ENCODE assay signal across 8 cellular contexts in genomic region chr19:44745386-44745831, GRCh38. TPM values are rescaled to one million over a fixed set of nuclear protein-coding genes. Genes with fewer than 3 reads are reported as not detected.
DNase-seq lines count a peak whose midpoint lies in the region; TF ChIP-seq lines count a peak whose summit lies in the region.

No MANE protein-coding gene starts in this region.

- peaks cover 16% of the 10 kb centered on the region for H3K79me2 ChIP-seq in OCI-LY7 (ENCODE audit: insufficient read depth, low read depth, low read length)

- DNase-seq in Caki2 (ENCODE audit: low read depth) (peak; percentile 84), SHP77 (lab: John Stamatoyannopoulos, UW) (peak; percentile 34 to 74), fibroblast of the conjunctiva (ENCODE audit: low read depth) (peak; percentile 73), prostate gland (ENCODE audit: low spot score) (peak; percentile 62), OCI-LY7 (ENCODE audit: low spot score) (no peak), MV-4-11 (lab: John Stamatoyannopoulos, UW) (no peak), NCI-H1048 (lab: John Stamatoyannopoulos, UW) (no peak)
- DNase-seq in activated CD8-positive, alpha-beta memory T cell treated with anti-CD3 and anti-CD28 coated beads, Interleukin-2, amount 50 U/mL, for 4 hours = no peak

- H4K20me1 ChIP-seq in OCI-LY7 (ENCODE audit: insufficient read depth, low read length) = no peaks in the 10 kb centered on the region

- BruUV-seq in OCI-LY7 (replicated peaks; lab: Mats Ljungman, UMichigan) = no TSS peak

- H3K4me3 ChIP-seq in prostate gland (no peak overlapping the region), OCI-LY7 (ENCODE audit: low read depth, low read length, poor library complexity, severe bottlenecking) (no peak overlapping the region)

- H2AFZ ChIP-seq in OCI-LY7 (ENCODE audit: low read length) = no peak overlapping the region

- peaks cover 23% of the 10 kb centered on the region for H3K4me1 ChIP-seq in prostate gland (replicated peaks)
- H3K4me1 ChIP-seq in OCI-LY7 (ENCODE audit: insufficient read depth, low read length, poor library complexity, severe bottlenecking) = peaks cover 45% of the 10 kb centered on the region

- peak overlapping the region; percentile 96 for H3K27ac ChIP-seq in prostate gland
- no peak overlapping the region for H3K27ac ChIP-seq in OCI-LY7 (ENCODE audit: low read depth, low read length, poor library complexity, severe bottlenecking)

- in situ Hi-C loops in Caki2 (cut with HindIII; ENCODE audit: low pct_unique_long_range_greater_than_20kb, low sequenced_read_pairs) = no loop called here

- WGBS in prostate gland = 27% methylated on average over 9 of the region's 9 CpGs

- H3K4me2 ChIP-seq in OCI-LY7 (ENCODE audit: low read length) = no peak overlapping the region

- POLR2A ChIA-PET in OCI-LY7 (lab: Charles Lee) = interaction anchor here (0.6 to 1.0 kb wide), 2 partner anchors 9 to 21 kb away, joined by 3 read pairs; no protein-coding TSS in a partner anchor

- intact Hi-C loops in prostate gland (cut with DNase I) (no loop called here), OCI-LY7 (cut with micrococcal nuclease; ENCODE audit: unreplicated experiment) (no loop called here)

- TF ChIP-seq CTCF in prostate gland (IDR thresholded peaks at IDR 0.05) (no peak), OCI-LY7 (conservative IDR thresholded peaks at IDR 0.05; ENCODE audit: low read length) (no peak)

- H3K27me3 ChIP-seq in prostate gland (replicated peaks; ENCODE audit: insufficient read depth) = no peaks in the 10 kb centered on the region

- H3K36me3 ChIP-seq in prostate gland = no peaks in the 10 kb centered on the region
- peaks cover 8% of the 10 kb centered on the region; the same call in 1 of the 2 replicates for H3K36me3 ChIP-seq in OCI-LY7 (ENCODE audit: insufficient read depth, low read length)

- H3K9me2 ChIP-seq in OCI-LY7 (ENCODE audit: insufficient read depth, low read length) = no peaks in the 10 kb centered on the region

- CTCF ChIA-PET in OCI-LY7 (lab: Charles Lee; ENCODE audit: unreplicated experiment) = no interaction called here

- H3K9me3 ChIP-seq in prostate gland (no peaks in the 10 kb centered on the region), OCI-LY7 (ENCODE audit: low read length) (no peaks in the 10 kb centered on the region)

- no peak for TF ChIP-seq POLR2A in prostate gland (IDR thresholded peaks at IDR 0.05)

RNA-seq across cellular contexts. Expression of gene BCL3, which starts 3.1 kb away (rescaled TPM):
- 0.95 and 4.2 TPM in 2 replicates for total RNA-seq in Caki2 (2014; rRNA removed; shearing (Covaris generic); ENCODE audit: low replicate concordance)
- total RNA-seq in prostate gland (10 to 100 TPM; 22.6 to 44.0 TPM), OCI-LY7 (2022) (18.6 and 22.9 TPM in 2 replicates)
- total RNA-seq in OCI-LY7 (2014; rRNA removed; shearing (Covaris generic)) = 5.8 and 10.2 TPM in 2 replicates

RNA-seq across cellular contexts. Expression of gene CBLC, which starts 32.3 kb away (rescaled TPM):
- not detected in 2 replicates for total RNA-seq in Caki2 (2014; rRNA removed; shearing (Covaris generic); ENCODE audit: low replicate concordance)
- total RNA-seq in prostate gland (10 to 100 TPM; 30.1 to 33.6 TPM), OCI-LY7 (2022) (not detected in 2 replicates)
- total RNA-seq in OCI-LY7 (2014; rRNA removed; shearing (Covaris generic)) = not detected in 2 replicates

RNA-seq across cellular contexts. Expression of gene CEACAM16, which starts 46.5 kb away (rescaled TPM):
- total RNA-seq in Caki2 (2014; rRNA removed; shearing (Covaris generic); ENCODE audit: low replicate concordance) = not detected in 2 replicates
- total RNA-seq in prostate gland (not detected), OCI-LY7 (2022) (not detected in 2 replicates)
- not detected in 2 replicates for total RNA-seq in OCI-LY7 (2014; rRNA removed; shearing (Covaris generic))

Comparison
In these comparisons a context has a peak if more than half of its experiments do, and no peak if none do; other contexts are left out.
1. DNase-seq: peak in Caki2 (single experiment), SHP77 (2 of 2), fibroblast of the conjunctiva (single experiment) and prostate gland (single experiment); none in OCI-LY7 (single experiment), activated CD8-positive, alpha-beta memory T cell treated with anti-CD3 and anti-CD28 coated beads, Interleukin-2, amount 50 U/mL, for 4 hours (single experiment), MV-4-11 (single experiment) and NCI-H1048 (single experiment).
2. RNA of gene CBLC, which starts 32.3 kb away (total RNA-seq): 30.1 to 33.6 TPM in prostate gland; not detected in Caki2 and not detected in OCI-LY7; every median in the first group is over 10 times any median in the second.